Comparison of ENCODE assay signal across 8 cellular contexts in the genomic region with DNA sequence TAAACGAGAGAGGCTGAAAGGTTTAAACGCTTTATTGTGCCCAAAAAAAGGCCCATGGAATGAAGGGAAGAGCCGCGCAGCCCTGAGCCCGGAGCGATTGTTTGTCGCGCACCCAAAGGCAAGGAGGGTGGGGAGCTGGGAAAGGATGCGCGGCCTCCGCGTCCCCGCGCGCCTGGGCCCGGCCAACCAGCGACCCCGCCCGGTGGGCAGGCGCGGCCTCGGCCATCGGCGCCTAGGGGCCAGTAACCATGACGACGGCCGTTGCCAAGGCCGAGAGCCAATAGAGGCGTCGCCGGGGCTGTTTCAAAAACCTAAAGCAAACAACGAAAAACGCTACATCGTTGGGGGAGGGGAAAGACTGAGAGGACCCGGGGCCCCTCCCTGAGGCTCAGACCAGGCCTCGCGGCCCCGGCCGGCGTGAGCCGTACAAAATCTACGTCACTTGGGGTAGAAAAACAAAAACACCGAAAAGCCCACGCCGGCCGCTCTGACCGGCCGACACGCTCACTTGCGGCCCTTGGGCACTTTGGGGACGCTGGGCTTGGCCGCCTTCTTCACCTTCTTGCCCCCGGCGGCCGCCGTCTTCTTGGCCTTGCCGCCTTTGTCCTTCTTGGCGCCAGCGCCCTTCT. TPM values are rescaled to one million over a fixed set of nuclear protein-coding genes. Genes with fewer than 3 reads are reported as not detected.
DNase-seq lines count a peak whose midpoint lies in the region; ATAC-seq and TF ChIP-seq lines count a peak whose summit lies in the region.

No MANE protein-coding gene starts in this region.

- no peak for TF ChIP-seq POLR2A in spleen (IDR thresholded peaks at IDR 0.05)

- no peaks in the 10 kb centered on the region for H3K9me3 ChIP-seq in spleen

- peaks cover 0 to 15% (median 0%) of the 10 kb centered on the region in 7 donors for H3K27me3 ChIP-seq in spleen (replicated peaks in 1 of 7)

- H3K4me1 ChIP-seq in spleen, result peaks cover 10 to 55% (median 37%) of the 10 kb centered on the region in 6 donors

- no peaks in the 10 kb centered on the region for H3K36me3 ChIP-seq in spleen

- peak overlapping the region; percentile 61 to 97 (median 86) for H3K4me3 ChIP-seq in spleen

- whole genome bisulfite sequencing in spleen, 5 donors, result 0 to 3% (median 1%) methylated on average over 40 to 59 of the region's 59 CpGs

- H3K27ac ChIP-seq in spleen, result peak overlapping the region; percentile 76 to 92 (median 85)

- DNase-seq in DMS53 treated with DMSO at 0.1 percent for 48 hours (lab: John Stamatoyannopoulos, UW; ENCODE audit: unreplicated experiment), result peak; percentile 52
- DNase-seq in NCI-H2227 (lab: John Stamatoyannopoulos, UW; ENCODE audit: unreplicated experiment), result peak; percentile 94
- DNase-seq in activated CD4-positive, CD25-positive, alpha-beta regulatory T cell treated with anti-CD3 and anti-CD28 coated beads, Interleukin-2, amount 50 U/mL, for 72 hours, result peak; percentile 62
- peak; percentile 72 for DNase-seq in dedifferentiated amniotic fluid mesenchymal stem cell (ENCODE audit: extremely low spot score)
- DNase-seq in kidney glomerular epithelial cell (lab: John Stamatoyannopoulos, UW), result peak; percentile 56
- DNase-seq in spleen, result peak; percentile 91

- peak in 2 of 11 experiments; percentile 14 to 39 for TF ChIP-seq CTCF in spleen (IDR thresholded peaks at IDR 0.05 in 8 of 11, conservative IDR thresholded peaks at IDR 0.05 in 3 of 11)

- intact Hi-C loops in spleen (cut with DNase I; ENCODE audit: low total_unique reads), result no loop called here

- ATAC-seq in HG02798 (IDR thresholded peaks at IDR 0.05; ENCODE audit: poor library complexity, unreplicated experiment), result peak; percentile 26
- no peak for ATAC-seq in GM19452 (IDR thresholded peaks at IDR 0.05; ENCODE audit: unreplicated experiment)

RNA-seq across cellular contexts. Expression of gene HMCES, which starts 36.2 kb away (rescaled TPM):
- 10 to 100 TPM; 24.0 to 31.9 (median 30.7) TPM for total RNA-seq in spleen
- 10 to 100 TPM; 16.1 to 60.7 (median 18.8) TPM for polyA plus RNA-seq in spleen
